Comparison of ENCODE assay signal across 22 cellular contexts in the genomic region with DNA sequence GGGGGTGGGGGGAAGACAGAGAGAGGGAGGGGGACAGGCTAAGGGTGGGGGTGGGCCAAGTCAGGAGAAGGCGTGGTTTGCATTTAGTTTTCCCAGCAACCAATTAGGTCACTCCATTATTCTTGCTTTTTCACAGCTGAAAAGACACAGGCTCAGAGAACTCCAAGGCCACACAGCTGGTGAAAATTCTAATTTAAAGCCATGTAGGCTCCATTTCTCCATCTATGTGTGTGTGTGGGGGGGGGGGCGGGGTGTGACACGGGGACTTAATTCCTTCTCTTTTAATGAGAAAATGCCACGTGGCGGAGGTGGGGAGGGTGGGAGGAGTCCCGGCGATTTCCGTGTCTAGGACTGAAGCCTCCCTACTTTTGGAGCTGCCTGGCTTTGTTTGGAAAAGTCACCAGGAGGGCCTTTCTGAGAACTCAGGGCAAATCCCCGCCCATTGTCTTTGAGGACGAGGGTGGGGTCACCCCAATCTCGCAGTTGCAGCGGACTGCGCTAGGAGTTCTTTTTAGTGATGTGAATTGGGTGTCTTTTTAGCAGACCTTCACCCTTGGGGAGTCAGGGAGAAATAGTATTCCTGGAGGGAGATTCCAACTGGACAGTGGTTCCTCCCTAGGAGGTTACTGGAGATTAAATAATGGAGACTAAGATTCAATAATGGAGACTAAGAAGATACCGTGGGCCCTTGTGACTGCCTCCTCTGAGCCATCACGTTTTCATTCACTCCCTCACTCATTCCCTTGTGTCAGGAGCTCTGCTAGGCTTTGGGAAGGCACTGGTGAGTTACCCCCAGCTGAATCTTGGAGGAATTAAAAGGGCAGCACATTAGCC. TPM values are rescaled to one million over a fixed set of nuclear protein-coding genes. Genes with fewer than 3 reads are reported as not detected.
DNase-seq lines count a peak whose midpoint lies in the region; ATAC-seq, FAIRE-seq and TF ChIP-seq lines count a peak whose summit lies in the region.
"Had no signal": no experiment of that assay in that cellular context is flagged by ENCODE, and none has a peak within 500 bp of the region (broad histone marks: within the 10 kb centered on the region; RNA-seq: fewer than 3 reads in every experiment).

No MANE protein-coding gene starts in this region.

- H3K27me3 Mint-ChIP-seq in CD8-positive, alpha-beta memory T cell = peaks cover 0 to 2% of the 10 kb centered on the region in 2 donors
- no peaks in the 10 kb centered on the region for H3K27me3 Mint-ChIP-seq in chondrocyte (ENCODE audit: low read depth)
- H3K27me3 Mint-ChIP-seq: central memory CD8-positive, alpha-beta T cell had no signal

- H3K9me3 ChIP-seq in CD8-positive, alpha-beta memory T cell (ENCODE audit: low read length) = no peaks in the 10 kb centered on the region
- H3K9me3 ChIP-seq in HUES64 (ENCODE audit: insufficient read depth, low read depth, low read length) (no peaks in the 10 kb centered on the region), lower lobe of right lung (no peaks in the 10 kb centered on the region)
- H3K9me3 ChIP-seq: adrenal gland, vagina had no signal

- no peaks in the 10 kb centered on the region for H3K27me3 ChIP-seq in CD8-positive, alpha-beta memory T cell (ENCODE audit: insufficient read depth, low read length, poor library complexity, severe bottlenecking)
- H3K27me3 ChIP-seq in HUES64 (ENCODE audit: insufficient read depth, low read length) (no peaks in the 10 kb centered on the region), lower lobe of right lung (ENCODE audit: low read depth) (no peaks in the 10 kb centered on the region)
- H3K27me3 ChIP-seq: adrenal gland, vagina had no signal

- no peaks in the 10 kb centered on the region for H3K9me3 Mint-ChIP-seq in CD8-positive, alpha-beta memory T cell
- H3K9me3 Mint-ChIP-seq in chondrocyte (ENCODE audit: low read depth) = no peaks in the 10 kb centered on the region
- H3K9me3 Mint-ChIP-seq: activated T-helper 1 cell treated with anti-CD3 and anti-CD28 coated beads, Interleukin-12 subunit alpha, Interleukin-12 subunit beta, Interleukin-2, Interleukin-4 antibody, amounts not matched to agents 30 ng/mL and 10 ng/mL and 1 ng/mL, durations not matched to agents 14 hours and 24 hours and 36 hours; central memory CD8-positive, alpha-beta T cell; immature natural killer cell; stimulated activated naive CD8-positive, alpha-beta T cell treated with anti-CD3 and anti-CD28 coated beads, Interleukin-15, amount 100 ng/mL, for 72 hours had no signal

- DNase-seq in CD8-positive, alpha-beta memory T cell = no peak
- no peak for DNase-seq in chondrocyte (ENCODE audit: low spot score)
- DNase-seq in lower lobe of right lung = peak; percentile 59
- no peak for DNase-seq in GOT3 (lab: John Stamatoyannopoulos, UW)
- no peak for DNase-seq in GM12892 (ENCODE audit: insufficient read length)
- no peak for DNase-seq in head of caudate nucleus
- DNase-seq: activated CD4-positive, alpha-beta T cell treated with anti-CD3 and anti-CD28 coated beads, Interleukin-2, amount 50 U/mL, for 48 hours; adrenal gland; foreskin fibroblast; immature natural killer cell; NCI-H1105; NCI-H2171; stimulated activated CD4-positive, alpha-beta T cell treated with anti-CD3 and anti-CD28 coated beads, Interleukin-15, amount 100 ng/mL, for 24 hours; stimulated activated naive CD8-positive, alpha-beta T cell treated with anti-CD3 and anti-CD28 coated beads, Interleukin-15, amount 100 ng/mL, for 72 hours had no signal

- no peak for TF ChIP-seq POLR2A in GM12892 (IDR thresholded peaks at IDR 0.05; ENCODE audit: low read depth, low read length)

- no peaks in the 10 kb centered on the region for H3K36me3 Mint-ChIP-seq in CD8-positive, alpha-beta memory T cell
- no peaks in the 10 kb centered on the region for H3K36me3 Mint-ChIP-seq in chondrocyte (ENCODE audit: low read depth)
- H3K36me3 Mint-ChIP-seq: immature natural killer cell had no signal

- ATAC-seq in lower lobe of right lung (peak in 1 of 2 donors; percentile 57), HG03045 (IDR thresholded peaks at IDR 0.05; ENCODE audit: unreplicated experiment) (no peak)
- ATAC-seq: stimulated activated naive CD8-positive, alpha-beta T cell treated with anti-CD3 and anti-CD28 coated beads, Interleukin-15, amount 100 ng/mL, for 72 hours had no signal

- H3K4me1 Mint-ChIP-seq in CD8-positive, alpha-beta memory T cell = peaks cover 4 to 5% (median 5%) of the 10 kb centered on the region in 3 donors
- peaks cover 40% of the 10 kb centered on the region for H3K4me1 Mint-ChIP-seq in chondrocyte (ENCODE audit: low read depth)

- peak overlapping the region; percentile 58 for H3K9ac ChIP-seq in HUES64 (ENCODE audit: low read depth, low read length)
- H3K9ac ChIP-seq: KMS-11 had no signal

- no peaks in the 10 kb centered on the region for H3K36me3 ChIP-seq in CD8-positive, alpha-beta memory T cell (ENCODE audit: insufficient read depth, low read length)
- no peaks in the 10 kb centered on the region for H3K36me3 ChIP-seq in HUES64 (ENCODE audit: insufficient read depth, low read length)
- no peaks in the 10 kb centered on the region for H3K36me3 ChIP-seq in lower lobe of right lung
- H3K36me3 ChIP-seq: adrenal gland, vagina had no signal

- FAIRE-seq in GM12892 (lab: Jason Lieb, UNC) = no peak
- FAIRE-seq: G401.6, GM12891 had no signal

- WGBS in HUES64 = 20% methylated on average over 14 of the region's 15 CpGs

- peak overlapping the region in 1 of 8 donors; percentile 43 for H3K27ac Mint-ChIP-seq in CD8-positive, alpha-beta memory T cell
- H3K27ac Mint-ChIP-seq in chondrocyte (ENCODE audit: unreplicated experiment) = peak overlapping the region; percentile 57
- H3K27ac Mint-ChIP-seq: activated T-helper 1 cell treated with anti-CD3 and anti-CD28 coated beads, Interleukin-12 subunit alpha, Interleukin-12 subunit beta, Interleukin-2, Interleukin-4 antibody, amounts not matched to agents 30 ng/mL and 10 ng/mL and 1 ng/mL, durations not matched to agents 14 hours and 24 hours and 36 hours; immature natural killer cell; stimulated activated naive CD8-positive, alpha-beta T cell treated with anti-CD3 and anti-CD28 coated beads, Interleukin-15, amount 100 ng/mL, for 72 hours had no signal

- TF ChIP-seq CTCF in chondrocyte (IDR thresholded peaks at IDR 0.05) (no peak), lower lobe of right lung (IDR thresholded peaks at IDR 0.05) (no peak)

- H3K27ac ChIP-seq in CD8-positive, alpha-beta memory T cell (ENCODE audit: low read depth, low read length) = peak overlapping the region; percentile 58
- H3K27ac ChIP-seq in HUES64 (ENCODE audit: low read depth, low read length) = peak overlapping the region; percentile 71; the same call in 1 of the 2 replicates
- H3K27ac ChIP-seq in lower lobe of right lung = no peak overlapping the region
- H3K27ac ChIP-seq: adrenal gland, KMS-11, vagina had no signal

- POLR2A ChIA-PET in CD8-positive, alpha-beta memory T cell (lab: Charles Lee) = no interaction called here

- CTCF ChIA-PET in CD8-positive, alpha-beta memory T cell (lab: Charles Lee) = interaction anchor here (1.2 kb wide), 1 partner anchor 9 kb away, joined by 5 read pairs; no protein-coding TSS in a partner anchor

- no peak overlapping the region for H3K4me3 ChIP-seq in CD8-positive, alpha-beta memory T cell (ENCODE audit: low read length)
- peak overlapping the region; percentile 39 for H3K4me3 ChIP-seq in HUES64 (ENCODE audit: low read length)
- H3K4me3 ChIP-seq in lower lobe of right lung = no peak overlapping the region
- H3K4me3 ChIP-seq: adrenal gland, vagina had no signal

- intact Hi-C loops in lower lobe of right lung (cut with DNase I) (no loop called here), head of caudate nucleus (cut with DNase I) (no loop called here)

- H3K4me3 Mint-ChIP-seq in CD8-positive, alpha-beta memory T cell = no peak overlapping the region
- no peak overlapping the region for H3K4me3 Mint-ChIP-seq in chondrocyte (ENCODE audit: unreplicated experiment)
- H3K4me3 Mint-ChIP-seq: activated T-helper 1 cell treated with anti-CD3 and anti-CD28 coated beads, Interleukin-12 subunit alpha, Interleukin-12 subunit beta, Interleukin-2, Interleukin-4 antibody, amounts not matched to agents 30 ng/mL and 10 ng/mL and 1 ng/mL, durations not matched to agents 14 hours and 24 hours and 36 hours; central memory CD8-positive, alpha-beta T cell; immature natural killer cell; stimulated activated naive CD8-positive, alpha-beta T cell treated with anti-CD3 and anti-CD28 coated beads, Interleukin-15, amount 100 ng/mL, for 72 hours had no signal

- peaks cover 9% of the 10 kb centered on the region for H3K4me1 ChIP-seq in CD8-positive, alpha-beta memory T cell (ENCODE audit: insufficient read depth, low read length)
- H3K4me1 ChIP-seq in HUES64 (ENCODE audit: insufficient read depth, low read length) (peaks cover 20% of the 10 kb centered on the region), lower lobe of right lung (peaks cover 43% of the 10 kb centered on the region)

RNA-seq across cellular contexts. Expression of a gene that starts 36.4 kb away (rescaled TPM):
- 10 to 100 TPM; 25.1 to 25.6 TPM for total RNA-seq in CD8-positive, alpha-beta memory T cell
- polyA plus RNA-seq in CD8-positive, alpha-beta memory T cell = 16.0 TPM
- 7.5 TPM for polyA plus RNA-seq in HUES64 (2013, experiment 1 of 2)
- 9.6 TPM for polyA plus RNA-seq in HUES64 (2013, experiment 2 of 2)
- total RNA-seq in chondrocyte = 5.9 to 18.1 TPM (median 16.4 TPM) in 3 replicates
- 40.0 TPM for total RNA-seq in lower lobe of right lung
- 6.9 TPM for polyA plus RNA-seq in GM12892 (2012; ENCODE audit: missing spikeins)
